15 cellular contexts compared by ENCODE assay signal in the genomic region with DNA sequence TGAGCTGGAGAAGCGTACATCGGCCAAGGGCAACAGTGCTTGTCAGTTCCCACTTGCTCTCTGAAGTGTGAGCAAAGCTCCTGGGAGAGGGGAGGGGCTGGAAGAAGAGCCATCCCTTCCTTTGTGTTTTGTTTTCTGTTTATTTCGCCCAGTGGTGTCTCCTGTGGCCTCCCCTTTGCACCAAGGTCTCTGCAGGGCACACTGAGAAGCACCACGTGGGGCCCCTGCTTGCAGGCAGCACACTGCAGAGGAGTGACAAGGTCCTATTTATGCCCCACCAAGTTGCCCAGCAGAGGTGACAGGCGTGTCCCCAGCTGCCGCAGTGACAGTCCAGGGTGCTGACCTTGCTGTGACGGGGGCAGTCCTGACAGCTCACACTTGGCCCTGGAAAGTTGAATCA.
"Had no signal": no experiment of that assay in that cellular context is flagged by ENCODE, and none has a peak within 500 bp of the region (broad histone marks: within the 10 kb centered on the region; RNA-seq: fewer than 3 reads in every experiment).

No MANE protein-coding gene starts in this region.

- ATAC-seq: activated naive CD4-positive, alpha-beta T cell treated with anti-CD3 and anti-CD28 coated beads, Interleukin-2, amount 50 U/mL, for 72 hours; left lobe of liver; pancreas; upper lobe of right lung had no signal

- H3K4me1 ChIP-seq: pancreas, upper lobe of right lung had no signal

- H3K4me3 Mint-ChIP-seq: dendritic cell treated with granulocyte-macrophage colony-stimulating factor and Interleukin-4, amounts not matched to agents 40 ng/mL and 50 ng/mL, for 4 days had no signal

- DNase-seq: activated CD4-positive, alpha-beta T cell treated with anti-CD3 and anti-CD28 coated beads, Interleukin-2, amount 50 U/mL, for 4 hours; activated CD4-positive, CD25-positive, alpha-beta regulatory T cell treated with anti-CD3 and anti-CD28 coated beads, Interleukin-2, amount 50 U/mL, for 72 hours; activated gamma-delta T cell treated with Interleukin-2 at 50 U/mL for 16 hours; effector memory CD4-positive, alpha-beta T cell; mammary epithelial cell; pancreas; stimulated activated naive CD4-positive, alpha-beta T cell; SW 1271; T-helper 2 cell; upper lobe of right lung had no signal

- H3K27ac ChIP-seq: esophagus muscularis mucosa, hepatocyte, pancreas, upper lobe of right lung had no signal

- H3K36me3 Mint-ChIP-seq: activated naive CD4-positive, alpha-beta T cell treated with anti-CD3 and anti-CD28 coated beads, Interleukin-2, amount 50 U/mL, for 72 hours had no signal

- H3K4me3 ChIP-seq: esophagus muscularis mucosa, hepatocyte, pancreas, upper lobe of right lung had no signal

- H3K27ac Mint-ChIP-seq: activated naive CD4-positive, alpha-beta T cell treated with anti-CD3 and anti-CD28 coated beads, Interleukin-2, amount 50 U/mL, for 72 hours had no signal

- H3K9me3 Mint-ChIP-seq: activated naive CD4-positive, alpha-beta T cell treated with anti-CD3 and anti-CD28 coated beads, Interleukin-2, amount 50 U/mL, for 72 hours; dendritic cell treated with granulocyte-macrophage colony-stimulating factor and Interleukin-4, amounts not matched to agents 40 ng/mL and 50 ng/mL, for 4 days had no signal

- H3K36me3 ChIP-seq: esophagus muscularis mucosa, pancreas, upper lobe of right lung had no signal

- H3K9me3 ChIP-seq: esophagus muscularis mucosa, pancreas, upper lobe of right lung had no signal

- H3K27me3 ChIP-seq: hepatocyte, pancreas had no signal
